12 cellular contexts compared by ENCODE assay signal in the genomic region with DNA sequence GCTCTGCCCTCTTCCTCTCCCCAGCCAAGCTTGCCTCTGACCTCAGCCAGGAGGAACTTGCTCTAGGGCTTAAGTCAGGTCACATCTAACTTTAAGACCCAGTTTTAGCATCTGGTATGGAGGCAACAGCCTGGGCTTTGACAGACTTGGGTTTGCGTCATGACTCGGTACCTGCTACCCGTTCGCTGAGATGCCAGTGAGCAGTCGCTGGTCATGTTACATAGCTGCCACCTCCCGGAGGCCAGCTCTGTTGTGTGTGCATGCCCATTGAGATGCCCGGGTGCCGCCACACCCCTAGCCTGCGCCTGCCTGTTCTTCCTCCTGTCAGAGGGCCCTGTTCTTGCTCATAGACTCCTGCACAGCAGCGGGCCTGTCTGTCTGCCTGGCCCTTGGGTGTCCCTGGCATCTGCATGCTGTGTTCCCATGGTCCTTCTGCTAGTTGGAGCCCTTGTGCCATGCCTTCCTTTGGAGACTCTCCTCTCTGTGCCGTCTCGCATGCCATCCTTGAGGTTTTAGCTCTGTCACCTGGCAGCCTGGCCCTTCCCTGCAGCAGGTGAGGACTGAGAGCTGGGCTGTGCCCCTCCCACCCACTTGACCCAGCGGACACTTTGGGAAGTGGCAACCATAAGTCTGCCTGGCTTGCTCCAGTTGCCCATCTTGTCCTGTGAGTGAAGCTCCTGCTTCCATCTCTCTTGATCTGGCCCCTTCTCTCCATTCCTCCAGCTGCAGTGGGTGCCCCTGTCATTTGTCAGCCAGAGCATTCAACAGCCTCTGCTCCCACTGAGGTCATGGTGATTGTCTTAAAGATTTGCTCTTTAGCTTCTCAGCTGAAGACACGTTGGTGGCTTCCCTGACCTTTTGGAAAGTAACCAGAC. TPM values are rescaled to one million over a fixed set of nuclear protein-coding genes. Genes with fewer than 3 reads are reported as not detected.
DNase-seq lines count a peak whose midpoint lies in the region; ATAC-seq and TF ChIP-seq lines count a peak whose summit lies in the region.
"Had no signal": no experiment of that assay in that cellular context is flagged by ENCODE, and none has a peak within 500 bp of the region (broad histone marks: within the 10 kb centered on the region; RNA-seq: fewer than 3 reads in every experiment).

No MANE protein-coding gene starts in this region.

- POLR2A ChIA-PET in SK-N-SH (lab: Yijun Ruan, JAX) = no interaction called here

- ATAC-seq in SK-N-SH treated with all-trans-retinoic acid at 6 μM for 48 hours (no peak), lower lobe of right lung (peak; percentile 13 to 49), HG03520 (IDR thresholded peaks at IDR 0.05; ENCODE audit: unreplicated experiment) (no peak), GM21528 (IDR thresholded peaks at IDR 0.05; ENCODE audit: low FRiP score, unreplicated experiment) (no peak)

- peaks cover 97% of the 10 kb centered on the region in 2 experiments for H3K4me1 ChIP-seq in SK-N-SH (ENCODE audit: control insufficient read depth in 1 of 2, insufficient read depth in 2 of 2, low read depth in 1 of 2, low read length in 1 of 2)
- peaks cover 35 to 79% of the 10 kb centered on the region in 2 donors for H3K4me1 ChIP-seq in ascending aorta
- peaks cover 93% of the 10 kb centered on the region for H3K4me1 ChIP-seq in lower lobe of right lung
- peaks cover 37 to 73% (median 45%) of the 10 kb centered on the region in 4 donors for H3K4me1 ChIP-seq in transverse colon

- in situ Hi-C loops in transverse colon (cut with MboI; ENCODE audit: low pct_ligation_motif_present in 1 of 4, low pct_unique_long_range_greater_than_20kb in 1 of 4, low sequenced_read_pairs in 3 of 4) = no loop called here

- TF ChIP-seq EP300 in SK-N-SH (IDR thresholded peaks at IDR 0.05; ENCODE audit: borderline replicate concordance in 1 of 2, low read depth in 1 of 2, low read length in 1 of 2) (0 out of 4 replicates have a peak, but pooled peaks of 1 of the 2 experiments have one; percentile 4), transverse colon (IDR thresholded peaks at IDR 0.05; ENCODE audit: low read depth) (no peak)

- TF ChIP-seq CTCF in SK-N-SH (IDR thresholded peaks at IDR 0.05) (no peak), ascending aorta (IDR thresholded peaks at IDR 0.05) (peak in 1 of 3 experiments; percentile 17), lower lobe of right lung (IDR thresholded peaks at IDR 0.05) (no peak), transverse colon (IDR thresholded peaks at IDR 0.05) (peak in 2 of 5 experiments; percentile 6 to 36)

- CTCF ChIA-PET in SK-N-SH (lab: Yijun Ruan, JAX) = interaction anchor here (0.7 to 8.7 kb wide), 8 partner anchors 17 to 108 kb away, joined by 3 to 93 read pairs (median 4); a partner anchor contains a TSS

- H3K79me2 ChIP-seq in SK-N-SH (ENCODE audit: insufficient read depth) = peaks cover 81% of the 10 kb centered on the region

- no peak overlapping the region for H2AFZ ChIP-seq in SK-N-SH (ENCODE audit: low read depth)

- TF ChIP-seq POLR2A in transverse colon (IDR thresholded peaks at IDR 0.05) = no peak

- WGBS in SK-N-SH (ENCODE audit: low lambda C conversion rate) = 82% methylated on average over 14 of the region's 14 CpGs
- 73 to 80% methylated on average over 1 to 14 of the region's 14 CpGs for WGBS in transverse colon (ENCODE audit: low coverage in 1 of 2), 2 donors

- no peaks in the 10 kb centered on the region for H3K9me2 ChIP-seq in SK-N-SH

- H3K36me3 ChIP-seq in SK-N-SH (replicated peaks in 1 of 2; ENCODE audit: control insufficient read depth in 1 of 2, insufficient read depth in 2 of 2, low read length in 1 of 2) = peaks cover 0 to 5% of the 10 kb centered on the region in 2 experiments
- no peaks in the 10 kb centered on the region for H3K36me3 ChIP-seq in ascending aorta
- H3K36me3 ChIP-seq in lower lobe of right lung = no peaks in the 10 kb centered on the region
- no peaks in the 10 kb centered on the region for H3K36me3 ChIP-seq in transverse colon

- H3K4me2 ChIP-seq in SK-N-SH = peak overlapping the region; percentile 71

- no peaks in the 10 kb centered on the region for H4K20me1 ChIP-seq in SK-N-SH (ENCODE audit: insufficient read depth)

- H3K9me3 ChIP-seq in SK-N-SH (no peaks in the 10 kb centered on the region), ascending aorta (no peaks in the 10 kb centered on the region), lower lobe of right lung (no peaks in the 10 kb centered on the region), transverse colon (no peaks in the 10 kb centered on the region)

- no peak overlapping the region for H3K4me3 ChIP-seq in SK-N-SH (ENCODE audit: low read depth in 2 of 2, low read length in 1 of 2)
- peak overlapping the region in 1 of 2 donors; percentile 25 for H3K4me3 ChIP-seq in ascending aorta
- no peak overlapping the region for H3K4me3 ChIP-seq in lower lobe of right lung
- H3K4me3 ChIP-seq in transverse colon = no peak overlapping the region

- H3K27me3 ChIP-seq in SK-N-SH (ENCODE audit: insufficient read depth) (no peaks in the 10 kb centered on the region), ascending aorta (no peaks in the 10 kb centered on the region), lower lobe of right lung (ENCODE audit: low read depth) (no peaks in the 10 kb centered on the region), transverse colon (no peaks in the 10 kb centered on the region)

- no peak for TF ChIP-seq RAD21 in SK-N-SH (IDR thresholded peaks at IDR 0.05; ENCODE audit: low read length)

- DNase-seq in SK-N-SH (no peak), ascending aorta (ENCODE audit: low spot score in 2 of 2) (peak in 1 of 2 donors; percentile 79), lower lobe of right lung (peak; percentile 60), transverse colon (peak; percentile 48), middle frontal gyrus (ENCODE audit: extremely low spot score, low spot score) (no peak)
- DNase-seq: activated CD4-positive, alpha-beta T cell treated with anti-CD3 and anti-CD28 coated beads for 1 hour; activated effector memory CD4-positive, alpha-beta T cell treated with Interleukin-2 at 50 U/mL for 16 hours; DND-41; NCI-H226 had no signal

- H3K9ac ChIP-seq in SK-N-SH = peak overlapping the region; percentile 79; the same call in 1 of the 2 replicates

- peaks cover 74% of the 10 kb centered on the region for H3F3A ChIP-seq in SK-N-SH (replicated peaks; ENCODE audit: insufficient read depth)

- H3K27ac ChIP-seq in SK-N-SH (ENCODE audit: low read depth in 2 of 2, low read length in 1 of 2) (peak overlapping the region; percentile 99 to 100), ascending aorta (peak overlapping the region; percentile 92 to 97), lower lobe of right lung (peak overlapping the region; percentile 25), transverse colon (peak overlapping the region; percentile 20 to 67 (median 44))

- intact Hi-C loops in ascending aorta (cut with DNase I) = loop anchor here (2.0 to 10.0 kb wide), 2 partner anchors 17 to 87 kb away; no protein-coding TSS in a partner anchor
- intact Hi-C loops in lower lobe of right lung (cut with DNase I) = no loop called here
- intact Hi-C loops in transverse colon (cut with DNase I; ENCODE audit: low total_unique reads) = no loop called here

TF ChIP-seq in SK-N-SH, 30 proteins besides CTCF, POLR2A, EP300 and RAD21:
- TF ChIP-seq POLR2AphosphoS5 (IDR thresholded peaks at IDR 0.05; ENCODE audit: low read depth, low read length) (0 out of 2 replicates have a peak, but pooled peaks have one; percentile 1), NRF1 (IDR thresholded peaks at IDR 0.05; ENCODE audit: low read depth, low read length) (no peak)

TF ChIP-seq in SK-N-SH treated with all-trans-retinoic acid at 6 μM for 48 hours, 23 proteins besides CTCF, POLR2A, EP300 and RAD21 (continues in another document):
- TF ChIP-seq ZFP3 (CRISPR knock-in tag; IDR thresholded peaks at IDR 0.05) (no peak), ZFP30 (CRISPR knock-in tag; IDR thresholded peaks at IDR 0.05) (no peak), ZC3H10 (CRISPR knock-in tag; IDR thresholded peaks at IDR 0.05) (no peak), ZNF70 (CRISPR knock-in tag; IDR thresholded peaks at IDR 0.05) (no peak), CSDC2 (CRISPR knock-in tag; IDR thresholded peaks at IDR 0.05) (no peak), RARB (CRISPR knock-in tag; IDR thresholded peaks at IDR 0.05) (no peak)
- TF ChIP-seq, protein P1, sequence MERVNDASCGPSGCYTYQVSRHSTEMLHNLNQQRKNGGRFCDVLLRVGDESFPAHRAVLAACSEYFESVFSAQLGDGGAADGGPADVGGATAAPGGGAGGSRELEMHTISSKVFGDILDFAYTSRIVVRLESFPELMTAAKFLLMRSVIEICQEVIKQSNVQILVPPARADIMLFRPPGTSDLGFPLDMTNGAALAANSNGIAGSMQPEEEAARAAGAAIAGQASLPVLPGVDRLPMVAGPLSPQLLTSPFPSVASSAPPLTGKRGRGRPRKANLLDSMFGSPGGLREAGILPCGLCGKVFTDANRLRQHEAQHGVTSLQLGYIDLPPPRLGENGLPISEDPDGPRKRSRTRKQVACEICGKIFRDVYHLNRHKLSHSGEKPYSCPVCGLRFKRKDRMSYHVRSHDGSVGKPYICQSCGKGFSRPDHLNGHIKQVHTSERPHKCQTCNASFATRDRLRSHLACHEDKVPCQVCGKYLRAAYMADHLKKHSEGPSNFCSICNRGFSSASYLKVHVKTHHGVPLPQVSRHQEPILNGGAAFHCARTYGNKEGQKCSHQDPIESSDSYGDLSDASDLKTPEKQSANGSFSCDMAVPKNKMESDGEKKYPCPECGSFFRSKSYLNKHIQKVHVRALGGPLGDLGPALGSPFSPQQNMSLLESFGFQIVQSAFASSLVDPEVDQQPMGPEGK (CRISPR knock-in tag; IDR thresholded peaks at IDR 0.05; ENCODE audit: borderline replicate concordance) = no peak
- TF ChIP-seq, protein P2, sequence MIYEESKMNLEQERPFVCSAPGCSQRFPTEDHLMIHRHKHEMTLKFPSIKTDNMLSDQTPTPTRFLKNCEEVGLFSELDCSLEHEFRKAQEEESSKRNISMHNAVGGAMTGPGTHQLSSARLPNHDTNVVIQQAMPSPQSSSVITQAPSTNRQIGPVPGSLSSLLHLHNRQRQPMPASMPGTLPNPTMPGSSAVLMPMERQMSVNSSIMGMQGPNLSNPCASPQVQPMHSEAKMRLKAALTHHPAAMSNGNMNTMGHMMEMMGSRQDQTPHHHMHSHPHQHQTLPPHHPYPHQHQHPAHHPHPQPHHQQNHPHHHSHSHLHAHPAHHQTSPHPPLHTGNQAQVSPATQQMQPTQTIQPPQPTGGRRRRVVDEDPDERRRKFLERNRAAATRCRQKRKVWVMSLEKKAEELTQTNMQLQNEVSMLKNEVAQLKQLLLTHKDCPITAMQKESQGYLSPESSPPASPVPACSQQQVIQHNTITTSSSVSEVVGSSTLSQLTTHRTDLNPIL (CRISPR knock-in tag; IDR thresholded peaks at IDR 0.05; ENCODE audit: low read depth) = no peak

RNA-seq across cellular contexts. Expression of a gene that starts 24.9 kb away (rescaled TPM):
- polyA plus RNA-seq in SK-N-SH (2012; rRNA removed) = 37.9 and 41.4 TPM in 2 replicates
- polyA plus RNA-seq in SK-N-SH (2012; cell fraction: cytosol; rRNA removed) = 46.4 and 46.7 TPM in 2 replicates
- 60.7 and 79.4 TPM in 2 replicates for polyA plus RNA-seq in SK-N-SH (2012; cell fraction: nucleus; rRNA removed)
- total RNA-seq in ascending aorta = 56.9 TPM
- total RNA-seq in lower lobe of right lung = 24.3 TPM
- 10 to 100 TPM; 33.2 to 62.1 (median 54.5) TPM for total RNA-seq in transverse colon

Comparison
In these comparisons a context has a peak if more than half of its experiments do, and no peak if none do; other contexts are left out.
1. DNase-seq: peak in lower lobe of right lung (single experiment) and transverse colon (single experiment); none in SK-N-SH (single experiment) and middle frontal gyrus (single experiment).
2. H3K27ac ChIP-seq: peak in every context shown above with its lines; median percentile 100 in SK-N-SH; 94 in ascending aorta; 44 in transverse colon; 25 in lower lobe of right lung.
3. ATAC-seq: peak in lower lobe of right lung (2 of 2); none in SK-N-SH treated with all-trans-retinoic acid at 6 μM for 48 hours (single experiment), HG03520 (single experiment) and GM21528 (single experiment).